In genomic region chr12:14842315-14842714, GRCh38 we compare ENCODE assay signal across 21 cellular contexts. TPM values are rescaled to one million over a fixed set of nuclear protein-coding genes. Genes with fewer than 3 reads are reported as not detected.
A peak's percentile ranks its signal among the peaks of the same experiment; 100 is the strongest.
DNase-seq lines count a peak whose midpoint lies in the region; ATAC-seq, FAIRE-seq and TF ChIP-seq lines count a peak whose summit lies in the region.
"Had no signal": no experiment of that assay in that cellular context is flagged by ENCODE, and none has a peak within 500 bp of the region (broad histone marks: within the 10 kb centered on the region; RNA-seq: fewer than 3 reads in every experiment).

No MANE protein-coding gene starts in this region.

- CTCF ChIA-PET in MCF 10A (lab: Yijun Ruan, JAX) (interaction anchor here (7.1 kb wide), 1 partner anchor 153 kb away, joined by 121 read pairs; no protein-coding TSS in a partner anchor), HepG2 (lab: Yijun Ruan, JAX; ENCODE audit: low intra/inter-chr PET ratio, low total read pairs) (interaction anchor here (0.7 kb wide), 1 partner anchor 153 kb away, joined by 3 read pairs; no protein-coding TSS in a partner anchor)

- FAIRE-seq in HepG2 (lab: Jason Lieb, UNC): peak; percentile 60

- H3K4me1 Mint-ChIP-seq in MCF 10A (ENCODE audit: insufficient read depth, unreplicated experiment): peaks cover 32% of the 10 kb centered on the region
- peaks cover 11% of the 10 kb centered on the region for H3K4me1 Mint-ChIP-seq in activated T-cell treated with anti-CD3 and anti-CD28 coated beads, Interleukin-2, amount 50 U/mL, for 72 hours (ENCODE audit: low read depth)

- no peaks in the 10 kb centered on the region for H3K27me3 ChIP-seq in GM23248 (replicated peaks; ENCODE audit: insufficient read depth)
- H3K27me3 ChIP-seq in HepG2 (ENCODE audit: control insufficient read depth in 1 of 2, insufficient read depth in 2 of 2, low read length in 2 of 2): no peaks in the 10 kb centered on the region; a peak in 1 of 5 replicates
- H3K27me3 ChIP-seq in skeletal muscle tissue (ENCODE audit: control insufficient read depth in 3 of 3, insufficient read depth in 3 of 3, low read length in 3 of 3): no peaks in the 10 kb centered on the region
- H3K27me3 ChIP-seq: colonic mucosa had no signal

- no peaks in the 10 kb centered on the region for H3K36me3 Mint-ChIP-seq in MCF 10A (ENCODE audit: insufficient read depth, unreplicated experiment)
- no peaks in the 10 kb centered on the region for H3K36me3 Mint-ChIP-seq in activated T-cell treated with anti-CD3 and anti-CD28 coated beads, Interleukin-2, amount 50 U/mL, for 72 hours (ENCODE audit: insufficient read depth in 2 of 2)
- H3K36me3 Mint-ChIP-seq: activated CD8-positive, alpha-beta memory T cell treated with anti-CD3 and anti-CD28 coated beads, Interleukin-2, amount 10 ng/mL, durations not matched to agents 7 days and 5 days had no signal

- no peaks in the 10 kb centered on the region for H3K9me3 Mint-ChIP-seq in MCF 10A (ENCODE audit: unreplicated experiment)
- H3K9me3 Mint-ChIP-seq in activated T-cell treated with anti-CD3 and anti-CD28 coated beads, Interleukin-2, amount 50 U/mL, for 72 hours: no peaks in the 10 kb centered on the region

- no peak overlapping the region for H2AFZ ChIP-seq in GM23248
- H2AFZ ChIP-seq in HepG2 (ENCODE audit: low read length): no peak overlapping the region

- in situ Hi-C loops in GM23248 (cut with MboI): loop anchor here (5.0 kb wide), 1 partner anchor 155 kb away; no protein-coding TSS in a partner anchor
- in situ Hi-C loops in HepG2 (cut with HindIII; ENCODE audit: extremely low pct_ligation_motif_present, low pct_unique_long_range_greater_than_20kb): loop anchor here (5.0 kb wide), 1 partner anchor 155 kb away; no protein-coding TSS in a partner anchor

- H3K9ac ChIP-seq in GM23248 (no peak overlapping the region), HepG2 (ENCODE audit: insufficient read depth, low read depth, low read length) (peak overlapping the region; percentile 77), skeletal muscle tissue (ENCODE audit: low read depth in 1 of 3, low read length in 3 of 3) (no peak overlapping the region)

- no peaks in the 10 kb centered on the region for H3K36me3 ChIP-seq in GM23248 (ENCODE audit: low read depth)
- peaks cover 0 to 16% of the 10 kb centered on the region in 2 experiments; a peak in 2 of 5 replicates for H3K36me3 ChIP-seq in HepG2 (replicated peaks in 1 of 2; ENCODE audit: control insufficient read depth in 1 of 2, insufficient read depth in 2 of 2, low read length in 2 of 2)
- no peaks in the 10 kb centered on the region for H3K36me3 ChIP-seq in skeletal muscle tissue (ENCODE audit: control insufficient read depth in 3 of 3, insufficient read depth in 3 of 3, low read length in 3 of 3)
- H3K36me3 ChIP-seq: colonic mucosa had no signal

- H3K4me2 ChIP-seq in GM23248 (ENCODE audit: unreplicated experiment) (peak overlapping the region; percentile 38), HepG2 (ENCODE audit: low read depth, low read length) (peak overlapping the region; percentile 98)

- H3K4me1 ChIP-seq in GM23248 (ENCODE audit: insufficient read depth): peaks cover 38% of the 10 kb centered on the region
- peaks cover 70% of the 10 kb centered on the region for H3K4me1 ChIP-seq in HepG2 (ENCODE audit: insufficient read depth, low read length)
- H3K4me1 ChIP-seq in skeletal muscle tissue (ENCODE audit: control insufficient read depth in 3 of 3, insufficient read depth in 3 of 3, low read length in 3 of 3): peaks cover 4 to 16% (median 7%) of the 10 kb centered on the region in 3 donors
- H3K4me1 ChIP-seq: colonic mucosa had no signal

- TF ChIP-seq CTCF in MCF 10A (IDR thresholded peaks at IDR 0.05; ENCODE audit: unreplicated experiment) (no peak), HepG2 (CRISPR knock-in tag; IDR thresholded peaks at IDR 0.05) (no peak)

- POLR2A ChIA-PET in MCF 10A (lab: Yijun Ruan, JAX) (interaction anchor here (0.5 to 3.2 kb wide), 2 partner anchors 39 to 249 kb away, joined by 3 to 14 read pairs; partner anchors contain the start of genes C12orf60 and WBP11), HepG2 (lab: Yijun Ruan, JAX) (interaction anchor here (1.7 kb wide), 1 partner anchor 39 kb away, joined by 16 read pairs; the partner anchor contains the start of genes C12orf60 and WBP11)

- 0 out of 4 replicates have a peak, but pooled peaks of 1 of the 2 experiments have one; percentile 1 for TF ChIP-seq EP300 in HepG2 (IDR thresholded peaks at IDR 0.05; ENCODE audit: low read depth in 2 of 2, low read length in 2 of 2)
- no peak for TF ChIP-seq EP300 in HepG2 (CRISPR knock-in tag; IDR thresholded peaks at IDR 0.05; ENCODE audit: borderline replicate concordance)

- peak overlapping the region; percentile 86 for H3K27ac Mint-ChIP-seq in MCF 10A (ENCODE audit: low read depth, unreplicated experiment)
- H3K27ac Mint-ChIP-seq in activated T-cell treated with anti-CD3 and anti-CD28 coated beads, Interleukin-2, amount 50 U/mL, for 72 hours: no peak overlapping the region
- H3K27ac Mint-ChIP-seq: activated CD8-positive, alpha-beta memory T cell treated with anti-CD3 and anti-CD28 coated beads, Interleukin-2, amount 10 ng/mL, durations not matched to agents 7 days and 5 days had no signal

- H4K20me1 ChIP-seq in GM23248 (ENCODE audit: insufficient read depth): no peaks in the 10 kb centered on the region
- H4K20me1 ChIP-seq in HepG2 (ENCODE audit: insufficient read depth, low read length): no peaks in the 10 kb centered on the region

- H3K27ac ChIP-seq in GM23248 (no peak overlapping the region), HepG2 (ENCODE audit: extremely low read length, insufficient read depth, low read length) (peak overlapping the region; percentile 86), skeletal muscle tissue (ENCODE audit: low read depth, low read length) (peak overlapping the region; percentile 3)
- H3K27ac ChIP-seq: colonic mucosa had no signal

- TF ChIP-seq RAD21 in HepG2 (CRISPR knock-in tag; IDR thresholded peaks at IDR 0.05): no peak

- DNase-seq in GM23248 (no peak), MCF 10A (ENCODE audit: unreplicated experiment) (no peak), HepG2 (ENCODE audit: low spot score) (peak; percentile 36), activated gamma-delta T cell treated with Interleukin-2 at 50 U/mL for 16 hours (no peak), NCI-H1694 (lab: John Stamatoyannopoulos, UW) (no peak)
- DNase-seq in activated T-cell treated with anti-CD3 and anti-CD28 coated beads, Interleukin-2, amount 50 U/mL, for 72 hours: no peak
- DNase-seq: activated CD8-positive, alpha-beta memory T cell treated with anti-CD3 and anti-CD28 coated beads, Interleukin-2, amount 10 ng/mL, durations not matched to agents 7 days and 5 days; activated effector memory CD4-positive, alpha-beta T cell treated with anti-CD3 and anti-CD28 coated beads, Interleukin-2, amount 50 U/mL, for 16 hours; anterior cingulate cortex; colonic mucosa; GDM1; NCI-H1105 treated with DMSO at 0.1 percent for 48 hours; NK-92 treated with Interleukin-12 subunit alpha and Interleukin-12 subunit beta, amount 100 ng/mL, for 24 hours; stimulated activated naive CD4-positive, alpha-beta T cell; T-helper 2 cell had no signal

- peak; percentile 58 for ATAC-seq in HepG2
- no peak for ATAC-seq in GM18909 (IDR thresholded peaks at IDR 0.05; ENCODE audit: poor library complexity, unreplicated experiment)
- no peak for ATAC-seq in activated T-cell treated with anti-CD3 and anti-CD28 coated beads, Interleukin-2, amount 50 U/mL, for 72 hours (replicated peaks in 1 of 2)
- ATAC-seq: activated CD8-positive, alpha-beta memory T cell treated with anti-CD3 and anti-CD28 coated beads, Interleukin-2, amount 10 ng/mL, durations not matched to agents 7 days and 5 days had no signal

- H3F3A ChIP-seq in GM23248 (ENCODE audit: insufficient read depth): peaks cover 19% of the 10 kb centered on the region

- H3K4me3 ChIP-seq in GM23248 (0 out of 2 replicates have a peak overlapping the region, but pooled peaks have one; percentile 2), HepG2 (replicated peaks in 1 of 3; ENCODE audit: insufficient read depth in 1 of 3, low read depth in 2 of 3, low read length in 3 of 3) (peak overlapping the region; percentile 73 to 86 (median 73)), skeletal muscle tissue (ENCODE audit: low read length in 3 of 3) (no peak overlapping the region)
- H3K4me3 ChIP-seq: colonic mucosa had no signal

- no peaks in the 10 kb centered on the region for H3K9me3 ChIP-seq in GM23248 (ENCODE audit: low read depth)
- H3K9me3 ChIP-seq in HepG2 (ENCODE audit: low read length): no peaks in the 10 kb centered on the region
- no peaks in the 10 kb centered on the region for H3K9me3 ChIP-seq in skeletal muscle tissue (ENCODE audit: control insufficient read depth in 3 of 3, low read length in 3 of 3)
- H3K9me3 ChIP-seq: colonic mucosa had no signal

- no peaks in the 10 kb centered on the region for H3K9me2 ChIP-seq in GM23248 (ENCODE audit: insufficient read depth)

- BruUV-seq in MCF 10A (replicated peaks; lab: Mats Ljungman, UMichigan) (no TSS peak), HepG2 (replicated peaks; lab: Mats Ljungman, UMichigan) (no TSS peak)

- intact Hi-C loops in MCF 10A (cut with micrococcal nuclease): loop anchor here (10.0 kb wide), 1 partner anchor 68 kb away; a partner anchor contains a TSS
- intact Hi-C loops in HepG2 (cut with micrococcal nuclease; ENCODE audit: unreplicated experiment): loop anchor here (2.0 kb wide), 2 partner anchors 40 to 72 kb away; partner anchors contain the start of genes C12orf60 and WBP11

- no peaks in the 10 kb centered on the region for H3K79me2 ChIP-seq in GM23248 (ENCODE audit: insufficient read depth)
- H3K79me2 ChIP-seq in HepG2 (ENCODE audit: insufficient read depth, low read length): peaks cover 33% of the 10 kb centered on the region

- TF ChIP-seq POLR2A in HepG2 (IDR thresholded peaks at IDR 0.05; ENCODE audit: insufficient read depth in 1 of 2, low read depth in 2 of 2, low read length in 2 of 2): no peak

- H3K27me3 Mint-ChIP-seq in MCF 10A (ENCODE audit: insufficient read depth, unreplicated experiment): no peaks in the 10 kb centered on the region
- peaks cover 19% of the 10 kb centered on the region for H3K27me3 Mint-ChIP-seq in activated T-cell treated with anti-CD3 and anti-CD28 coated beads, Interleukin-2, amount 50 U/mL, for 72 hours (ENCODE audit: low read depth)

- no peak overlapping the region for H3K4me3 Mint-ChIP-seq in MCF 10A (ENCODE audit: unreplicated experiment)
- no peak overlapping the region for H3K4me3 Mint-ChIP-seq in activated T-cell treated with anti-CD3 and anti-CD28 coated beads, Interleukin-2, amount 50 U/mL, for 72 hours
- H3K4me3 Mint-ChIP-seq: activated CD8-positive, alpha-beta memory T cell treated with anti-CD3 and anti-CD28 coated beads, Interleukin-2, amount 10 ng/mL, durations not matched to agents 7 days and 5 days had no signal

- WGBS in GM23248 (ENCODE audit: low coverage in 1 of 2, low lambda C conversion rate in 2 of 2, missing lambda C conversion rate in 2 of 2), 2 experiments: 65 to 66% methylated on average over 3 of the region's 3 CpGs
- 2% methylated on average over 3 of the region's 3 CpGs for WGBS in HepG2 (ENCODE audit: low lambda C conversion rate)

RNA-seq across cellular contexts. Expression of gene ART4, which starts 1.0 kb away (rescaled TPM):
- total RNA-seq in GM23248 (2014; rRNA removed; shearing (Covaris generic)): not detected in 2 replicates
- polyA plus RNA-seq in GM23248 (2016; fragmentation: Nextera tagmentation; extraction: Ambion mirVana): not detected in 2 replicates
- total RNA-seq in MCF 10A (2022): not detected in 2 replicates
- total RNA-seq in HepG2 (2016; rRNA removed; fragmentation: Illumina TruSeq; extraction: Trizol): 12.0 and 20.3 TPM in 2 replicates
- total RNA-seq in HepG2 (2016; cell fraction: cytosol; rRNA removed; fragmentation: Illumina TruSeq; extraction: Trizol; ENCODE audit: low read depth): 2.1 and 3.7 TPM in 2 replicates
- 14.3 and 18.9 TPM in 2 replicates for total RNA-seq in HepG2 (2016; cell fraction: insoluble cytoplasmic fraction; rRNA removed; fragmentation: Illumina TruSeq; extraction: Trizol)
- total RNA-seq in HepG2 (2016; cell fraction: membrane; rRNA removed; fragmentation: Illumina TruSeq; extraction: Trizol): 6.7 and 6.9 TPM in 2 replicates
- total RNA-seq in HepG2 (2016; cell fraction: nucleus; rRNA removed; fragmentation: Illumina TruSeq; extraction: Trizol): 20.5 and 23.4 TPM in 2 replicates
- polyA plus RNA-seq in HepG2 (2011; rRNA removed): 15.9 and 17.6 TPM in 2 replicates
- polyA plus RNA-seq in HepG2 (2011; cell fraction: cytosol; rRNA removed): 14.2 and 16.4 TPM in 2 replicates
- 8.0 and 8.2 TPM in 2 replicates for polyA plus RNA-seq in HepG2 (2011; cell fraction: nucleus; rRNA removed)
- 5.3 and 10.8 TPM in 2 replicates for polyA plus RNA-seq in HepG2 (2012)
- polyA plus RNA-seq in HepG2 (2016; cell fraction: cytosol; fragmentation: Illumina TruSeq; extraction: Trizol; ENCODE audit: low read depth): 0.87 and 1.2 TPM in 2 replicates
- 8.3 and 8.9 TPM in 2 replicates for polyA plus RNA-seq in HepG2 (2016; cell fraction: insoluble cytoplasmic fraction; fragmentation: Illumina TruSeq; extraction: Trizol; ENCODE audit: low read depth)
- 2.2 and 2.3 TPM in 2 replicates for polyA plus RNA-seq in HepG2 (2016; cell fraction: membrane; fragmentation: Illumina TruSeq; extraction: Trizol; ENCODE audit: low read depth)
- polyA plus RNA-seq in HepG2 (2016; cell fraction: nucleus; fragmentation: Illumina TruSeq; extraction: Trizol; ENCODE audit: insufficient read depth, low read depth): 13.4 and 17.8 TPM in 2 replicates
- 29.3 TPM in 1 of 2 replicates, not detected in the other for polyA minus RNA-seq in HepG2 (2011; rRNA and poly(A)+ RNA removed; ENCODE audit: low replicate concordance)
- 9.1 and 10.9 TPM in 2 replicates for polyA minus RNA-seq in HepG2 (2011; cell fraction: cytosol; rRNA and poly(A)+ RNA removed)
- 35.9 and 36.7 TPM in 2 replicates for polyA minus RNA-seq in HepG2 (2011; cell fraction: nucleus; rRNA and poly(A)+ RNA removed)
- not detected for total RNA-seq in skeletal muscle tissue
- total RNA-seq in activated T-cell treated with anti-CD3 and anti-CD28 coated beads, Interleukin-2, amount 50 U/mL, for 72 hours: not detected
- total RNA-seq: activated CD8-positive, alpha-beta memory T cell treated with anti-CD3 and anti-CD28 coated beads, Interleukin-2, amount 10 ng/mL, durations not matched to agents 7 days and 5 days; epithelial cell of proximal tubule; H4 had no signal
- polyA plus RNA-seq: keratinocyte had no signal

RNA-seq across cellular contexts. Expression of gene SMCO3, which starts 28.3 kb away (rescaled TPM):
- not detected in 2 replicates for total RNA-seq in GM23248 (2014; rRNA removed; shearing (Covaris generic))
- not detected in 2 replicates for polyA plus RNA-seq in GM23248 (2016; fragmentation: Nextera tagmentation; extraction: Ambion mirVana)
- 0.20 TPM in 1 of 2 replicates, not detected in the other for total RNA-seq in MCF 10A (2022)
- total RNA-seq in HepG2 (2016; rRNA removed; fragmentation: Illumina TruSeq; extraction: Trizol): 0.11 and 0.42 TPM in 2 replicates
- total RNA-seq in HepG2 (2016; cell fraction: cytosol; rRNA removed; fragmentation: Illumina TruSeq; extraction: Trizol; ENCODE audit: low read depth): not detected in 2 replicates
- total RNA-seq in HepG2 (2016; cell fraction: insoluble cytoplasmic fraction; rRNA removed; fragmentation: Illumina TruSeq; extraction: Trizol): 0.25 and 0.30 TPM in 2 replicates
- total RNA-seq in HepG2 (2016; cell fraction: membrane; rRNA removed; fragmentation: Illumina TruSeq; extraction: Trizol): 0.09 TPM in 1 of 2 replicates, not detected in the other
- 0.65 and 0.78 TPM in 2 replicates for total RNA-seq in HepG2 (2016; cell fraction: nucleus; rRNA removed; fragmentation: Illumina TruSeq; extraction: Trizol)
- polyA plus RNA-seq in HepG2 (2011; rRNA removed): 0.14 and 0.29 TPM in 2 replicates
- polyA plus RNA-seq in HepG2 (2011; cell fraction: cytosol; rRNA removed): 0.07 and 0.18 TPM in 2 replicates
- 0.10 and 0.26 TPM in 2 replicates for polyA plus RNA-seq in HepG2 (2011; cell fraction: nucleus; rRNA removed)
- 0.31 and 0.62 TPM in 2 replicates for polyA plus RNA-seq in HepG2 (2012)
- 0.05 TPM in 1 of 2 replicates, not detected in the other for polyA plus RNA-seq in HepG2 (2016; cell fraction: cytosol; fragmentation: Illumina TruSeq; extraction: Trizol; ENCODE audit: low read depth)
- polyA plus RNA-seq in HepG2 (2016; cell fraction: insoluble cytoplasmic fraction; fragmentation: Illumina TruSeq; extraction: Trizol; ENCODE audit: low read depth): 0.11 and 0.22 TPM in 2 replicates
- polyA plus RNA-seq in HepG2 (2016; cell fraction: membrane; fragmentation: Illumina TruSeq; extraction: Trizol; ENCODE audit: low read depth): not detected in 2 replicates
- 0.64 and 0.79 TPM in 2 replicates for polyA plus RNA-seq in HepG2 (2016; cell fraction: nucleus; fragmentation: Illumina TruSeq; extraction: Trizol; ENCODE audit: insufficient read depth, low read depth)
- not detected in 2 replicates for polyA minus RNA-seq in HepG2 (2011; rRNA and poly(A)+ RNA removed; ENCODE audit: low replicate concordance)
- polyA minus RNA-seq in HepG2 (2011; cell fraction: cytosol; rRNA and poly(A)+ RNA removed): 0.30 TPM in 1 of 2 replicates, not detected in the other
- 1.6 and 2.1 TPM in 2 replicates for polyA minus RNA-seq in HepG2 (2011; cell fraction: nucleus; rRNA and poly(A)+ RNA removed)
- 0.52 TPM for total RNA-seq in skeletal muscle tissue
- not detected for total RNA-seq in activated T-cell treated with anti-CD3 and anti-CD28 coated beads, Interleukin-2, amount 50 U/mL, for 72 hours
- total RNA-seq: activated CD8-positive, alpha-beta memory T cell treated with anti-CD3 and anti-CD28 coated beads, Interleukin-2, amount 10 ng/mL, durations not matched to agents 7 days and 5 days; colonic mucosa; epithelial cell of proximal tubule; H4; omental fat pad had no signal
- polyA plus RNA-seq: keratinocyte had no signal

RNA-seq across cellular contexts. Expression of gene C12orf60, which starts 38.8 kb away (rescaled TPM):
- total RNA-seq in GM23248 (2014; rRNA removed; shearing (Covaris generic)): 1.2 and 2.3 TPM in 2 replicates
- polyA plus RNA-seq in GM23248 (2016; fragmentation: Nextera tagmentation; extraction: Ambion mirVana) (0.86 and 1.2 TPM in 2 replicates), HepG2 (2011; rRNA removed) (0.55 and 0.69 TPM in 2 replicates)
- total RNA-seq in MCF 10A (2022) (2.2 and 2.6 TPM in 2 replicates), HepG2 (2016; rRNA removed; fragmentation: Illumina TruSeq; extraction: Trizol) (1.4 and 2.3 TPM in 2 replicates), skeletal muscle tissue (2.1 TPM)
- total RNA-seq in HepG2 (2016; cell fraction: cytosol; rRNA removed; fragmentation: Illumina TruSeq; extraction: Trizol; ENCODE audit: low read depth): 0.20 and 0.35 TPM in 2 replicates
- 1.1 and 1.5 TPM in 2 replicates for total RNA-seq in HepG2 (2016; cell fraction: insoluble cytoplasmic fraction; rRNA removed; fragmentation: Illumina TruSeq; extraction: Trizol)
- 0.96 and 1.1 TPM in 2 replicates for total RNA-seq in HepG2 (2016; cell fraction: membrane; rRNA removed; fragmentation: Illumina TruSeq; extraction: Trizol)
- total RNA-seq in HepG2 (2016; cell fraction: nucleus; rRNA removed; fragmentation: Illumina TruSeq; extraction: Trizol): 1.1 and 1.5 TPM in 2 replicates
- polyA plus RNA-seq in HepG2 (2011; cell fraction: cytosol; rRNA removed): 0.48 and 0.67 TPM in 2 replicates
- 0.16 and 0.23 TPM in 2 replicates for polyA plus RNA-seq in HepG2 (2011; cell fraction: nucleus; rRNA removed)
- 1.2 and 1.5 TPM in 2 replicates for polyA plus RNA-seq in HepG2 (2012)
- polyA plus RNA-seq in HepG2 (2016; cell fraction: cytosol; fragmentation: Illumina TruSeq; extraction: Trizol; ENCODE audit: low read depth): 0.35 and 0.53 TPM in 2 replicates
- polyA plus RNA-seq in HepG2 (2016; cell fraction: insoluble cytoplasmic fraction; fragmentation: Illumina TruSeq; extraction: Trizol; ENCODE audit: low read depth): 1.7 and 2.0 TPM in 2 replicates
- 0.50 and 0.56 TPM in 2 replicates for polyA plus RNA-seq in HepG2 (2016; cell fraction: membrane; fragmentation: Illumina TruSeq; extraction: Trizol; ENCODE audit: low read depth)
- 1.4 and 1.8 TPM in 2 replicates for polyA plus RNA-seq in HepG2 (2016; cell fraction: nucleus; fragmentation: Illumina TruSeq; extraction: Trizol; ENCODE audit: insufficient read depth, low read depth)
- polyA minus RNA-seq in HepG2 (2011; rRNA and poly(A)+ RNA removed; ENCODE audit: low replicate concordance): 0.33 and 0.72 TPM in 2 replicates
- 0.49 and 0.53 TPM in 2 replicates for polyA minus RNA-seq in HepG2 (2011; cell fraction: cytosol; rRNA and poly(A)+ RNA removed)
- polyA minus RNA-seq in HepG2 (2011; cell fraction: nucleus; rRNA and poly(A)+ RNA removed): 0.37 and 0.52 TPM in 2 replicates
- total RNA-seq in activated T-cell treated with anti-CD3 and anti-CD28 coated beads, Interleukin-2, amount 50 U/mL, for 72 hours: 1 to 10 TPM; 2.4 to 5.1 TPM

RNA-seq across cellular contexts. Expression of gene WBP11, which starts 39.0 kb away (rescaled TPM):
- 5.5 and 11.8 TPM in 2 replicates for total RNA-seq in GM23248 (2014; rRNA removed; shearing (Covaris generic))
- polyA plus RNA-seq in GM23248 (2016; fragmentation: Nextera tagmentation; extraction: Ambion mirVana) (44.0 and 46.1 TPM in 2 replicates), HepG2 (2011; rRNA removed) (6.6 and 7.6 TPM in 2 replicates)
- total RNA-seq in MCF 10A (2022) (51.3 and 56.6 TPM in 2 replicates), HepG2 (2016; rRNA removed; fragmentation: Illumina TruSeq; extraction: Trizol) (31.0 and 44.4 TPM in 2 replicates), skeletal muscle tissue (7.8 TPM)
- total RNA-seq in HepG2 (2016; cell fraction: cytosol; rRNA removed; fragmentation: Illumina TruSeq; extraction: Trizol; ENCODE audit: low read depth): 6.5 and 7.2 TPM in 2 replicates
- 30.6 and 36.1 TPM in 2 replicates for total RNA-seq in HepG2 (2016; cell fraction: insoluble cytoplasmic fraction; rRNA removed; fragmentation: Illumina TruSeq; extraction: Trizol)
- 24.9 and 28.2 TPM in 2 replicates for total RNA-seq in HepG2 (2016; cell fraction: membrane; rRNA removed; fragmentation: Illumina TruSeq; extraction: Trizol)
- 27.7 and 30.7 TPM in 2 replicates for total RNA-seq in HepG2 (2016; cell fraction: nucleus; rRNA removed; fragmentation: Illumina TruSeq; extraction: Trizol)
- polyA plus RNA-seq in HepG2 (2011; cell fraction: cytosol; rRNA removed): 3.2 and 3.3 TPM in 2 replicates
- 5.2 and 5.6 TPM in 2 replicates for polyA plus RNA-seq in HepG2 (2011; cell fraction: nucleus; rRNA removed)
- 17.5 and 40.2 TPM in 2 replicates for polyA plus RNA-seq in HepG2 (2012)
- polyA plus RNA-seq in HepG2 (2016; cell fraction: cytosol; fragmentation: Illumina TruSeq; extraction: Trizol; ENCODE audit: low read depth): 10.8 and 13.6 TPM in 2 replicates
- 52.7 and 58.9 TPM in 2 replicates for polyA plus RNA-seq in HepG2 (2016; cell fraction: insoluble cytoplasmic fraction; fragmentation: Illumina TruSeq; extraction: Trizol; ENCODE audit: low read depth)
- polyA plus RNA-seq in HepG2 (2016; cell fraction: membrane; fragmentation: Illumina TruSeq; extraction: Trizol; ENCODE audit: low read depth): 25.3 and 27.1 TPM in 2 replicates
- polyA plus RNA-seq in HepG2 (2016; cell fraction: nucleus; fragmentation: Illumina TruSeq; extraction: Trizol; ENCODE audit: insufficient read depth, low read depth): 39.7 and 45.9 TPM in 2 replicates
- polyA minus RNA-seq in HepG2 (2011; rRNA and poly(A)+ RNA removed; ENCODE audit: low replicate concordance): 4.2 and 9.5 TPM in 2 replicates
- polyA minus RNA-seq in HepG2 (2011; cell fraction: cytosol; rRNA and poly(A)+ RNA removed): 9.1 and 10.0 TPM in 2 replicates
- polyA minus RNA-seq in HepG2 (2011; cell fraction: nucleus; rRNA and poly(A)+ RNA removed): 26.1 and 28.3 TPM in 2 replicates
- total RNA-seq in activated T-cell treated with anti-CD3 and anti-CD28 coated beads, Interleukin-2, amount 50 U/mL, for 72 hours: 100 to 1,000 TPM; 104 to 111 TPM

RNA-seq across cellular contexts. Expression of gene MGP, which starts 43.3 kb away (rescaled TPM):
- 0.86 TPM in 1 of 2 replicates, not detected in the other for total RNA-seq in GM23248 (2014; rRNA removed; shearing (Covaris generic))
- polyA plus RNA-seq in GM23248 (2016; fragmentation: Nextera tagmentation; extraction: Ambion mirVana) (1.3 and 2.5 TPM in 2 replicates), HepG2 (2011; rRNA removed) (not detected in 2 replicates)
- total RNA-seq in MCF 10A (2022) (1.3 and 4.8 TPM in 2 replicates), HepG2 (2016; rRNA removed; fragmentation: Illumina TruSeq; extraction: Trizol) (not detected in 2 replicates), skeletal muscle tissue (292 TPM)
- total RNA-seq in HepG2 (2016; cell fraction: cytosol; rRNA removed; fragmentation: Illumina TruSeq; extraction: Trizol; ENCODE audit: low read depth): not detected in 2 replicates
- not detected in 2 replicates for total RNA-seq in HepG2 (2016; cell fraction: insoluble cytoplasmic fraction; rRNA removed; fragmentation: Illumina TruSeq; extraction: Trizol)
- not detected in 2 replicates for total RNA-seq in HepG2 (2016; cell fraction: membrane; rRNA removed; fragmentation: Illumina TruSeq; extraction: Trizol)
- not detected in 2 replicates for total RNA-seq in HepG2 (2016; cell fraction: nucleus; rRNA removed; fragmentation: Illumina TruSeq; extraction: Trizol)
- not detected in 2 replicates for polyA plus RNA-seq in HepG2 (2011; cell fraction: cytosol; rRNA removed)
- polyA plus RNA-seq in HepG2 (2011; cell fraction: nucleus; rRNA removed): not detected in 2 replicates
- polyA plus RNA-seq in HepG2 (2012): not detected in 2 replicates
- not detected in 2 replicates for polyA plus RNA-seq in HepG2 (2016; cell fraction: cytosol; fragmentation: Illumina TruSeq; extraction: Trizol; ENCODE audit: low read depth)
- polyA plus RNA-seq in HepG2 (2016; cell fraction: insoluble cytoplasmic fraction; fragmentation: Illumina TruSeq; extraction: Trizol; ENCODE audit: low read depth): not detected in 2 replicates
- not detected in 2 replicates for polyA plus RNA-seq in HepG2 (2016; cell fraction: membrane; fragmentation: Illumina TruSeq; extraction: Trizol; ENCODE audit: low read depth)
- polyA plus RNA-seq in HepG2 (2016; cell fraction: nucleus; fragmentation: Illumina TruSeq; extraction: Trizol; ENCODE audit: insufficient read depth, low read depth): not detected in 2 replicates
- not detected in 2 replicates for polyA minus RNA-seq in HepG2 (2011; rRNA and poly(A)+ RNA removed; ENCODE audit: low replicate concordance)
- not detected in 2 replicates for polyA minus RNA-seq in HepG2 (2011; cell fraction: cytosol; rRNA and poly(A)+ RNA removed)
- polyA minus RNA-seq in HepG2 (2011; cell fraction: nucleus; rRNA and poly(A)+ RNA removed): not detected in 2 replicates
- total RNA-seq in activated T-cell treated with anti-CD3 and anti-CD28 coated beads, Interleukin-2, amount 50 U/mL, for 72 hours: under 1 TPM in 1 of 2 donors, not detected in 1; 0.67 TPM
- total RNA-seq: activated CD8-positive, alpha-beta memory T cell treated with anti-CD3 and anti-CD28 coated beads, Interleukin-2, amount 10 ng/mL, durations not matched to agents 7 days and 5 days had no signal

Comparison
In these comparisons a context has a peak if more than half of its experiments do, and no peak if none do; other contexts are left out.
1. H3K4me3 ChIP-seq: peak in GM23248 (single experiment) and HepG2 (3 of 3); none in skeletal muscle tissue (0 of 3).